ENCODE assay signal across 8 cellular contexts in genomic region chr2:237744613-237745249, GRCh38. TPM values are rescaled to one million over a fixed set of nuclear protein-coding genes. Genes with fewer than 3 reads are reported as not detected.
A peak's percentile ranks its signal among the peaks of the same experiment; 100 is the strongest.
DNase-seq lines count a peak whose midpoint lies in the region; ATAC-seq and TF ChIP-seq lines count a peak whose summit lies in the region.

No MANE protein-coding gene starts in this region.

- peaks cover 39% of the 10 kb centered on the region for H3K4me1 Mint-ChIP-seq in activated CD4-positive, alpha-beta memory T cell treated with anti-CD3 and anti-CD28 coated beads for 36 hours (ENCODE audit: low read depth)
- peaks cover 57% of the 10 kb centered on the region for H3K4me1 Mint-ChIP-seq in dendritic cell treated with granulocyte-macrophage colony-stimulating factor and Interleukin-4, amounts not matched to agents 40 ng/mL and 50 ng/mL, for 4 days (ENCODE audit: low read depth)

- ATAC-seq in GM21576 (IDR thresholded peaks at IDR 0.05; ENCODE audit: unreplicated experiment) (peak; percentile 69), lung (ENCODE audit: insufficient read depth, low FRiP score) (peak; percentile 84), HG03342 (IDR thresholded peaks at IDR 0.05; ENCODE audit: unreplicated experiment) (no peak)

- POLR2A ChIA-PET in activated CD4-positive, alpha-beta memory T cell treated with anti-CD3 and anti-CD28 coated beads for 36 hours (lab: Charles Lee), result interaction anchor here (1.1 to 1.5 kb wide), 2 partner anchors 13 to 48 kb away, joined by 3 to 4 read pairs; no protein-coding TSS in a partner anchor

- peak overlapping the region in 1 of 2 donors; percentile 59 for H3K27ac ChIP-seq in lung (ENCODE audit: low read depth in 1 of 2, low read length in 1 of 2)

- intact Hi-C loops in activated CD4-positive, alpha-beta memory T cell treated with anti-CD3 and anti-CD28 coated beads for 36 hours (cut with micrococcal nuclease), result loop anchor here (1.0 to 2.0 kb wide), 3 partner anchors 48 to 163 kb away; no protein-coding TSS in a partner anchor
- intact Hi-C loops in dendritic cell treated with granulocyte-macrophage colony-stimulating factor and Interleukin-4, amounts not matched to agents 40 ng/mL and 50 ng/mL, for 4 days (cut with micrococcal nuclease), result loop anchor here (1.0 to 10.0 kb wide), 2 partner anchors 71 to 230 kb away; no protein-coding TSS in a partner anchor

- H3K27me3 ChIP-seq in lung (ENCODE audit: control insufficient read depth, insufficient read depth), result no peaks in the 10 kb centered on the region

- CTCF ChIA-PET in activated CD4-positive, alpha-beta memory T cell treated with anti-CD3 and anti-CD28 coated beads for 36 hours (lab: Charles Lee), result interaction anchor here (0.7 to 6.7 kb wide), 42 partner anchors 8 to 519 kb away, joined by 3 to 192 read pairs (median 5); no protein-coding TSS in a partner anchor

- no peaks in the 10 kb centered on the region for H3K9me3 Mint-ChIP-seq in activated CD4-positive, alpha-beta memory T cell treated with anti-CD3 and anti-CD28 coated beads for 36 hours
- H3K9me3 Mint-ChIP-seq in dendritic cell treated with granulocyte-macrophage colony-stimulating factor and Interleukin-4, amounts not matched to agents 40 ng/mL and 50 ng/mL, for 4 days, result peaks cover 14% of the 10 kb centered on the region

- H3K9me3 ChIP-seq in lung (ENCODE audit: control insufficient read depth in 2 of 2, insufficient read depth in 1 of 2, low read length in 1 of 2), result no peaks in the 10 kb centered on the region

- TF ChIP-seq CTCF in lung (IDR thresholded peaks at IDR 0.05; ENCODE audit: control extremely low read depth, extremely low read depth), result peak; percentile 98

- no peaks in the 10 kb centered on the region for H3K27me3 Mint-ChIP-seq in activated CD4-positive, alpha-beta memory T cell treated with anti-CD3 and anti-CD28 coated beads for 36 hours
- no peaks in the 10 kb centered on the region for H3K27me3 Mint-ChIP-seq in dendritic cell treated with granulocyte-macrophage colony-stimulating factor and Interleukin-4, amounts not matched to agents 40 ng/mL and 50 ng/mL, for 4 days

- peaks cover 5 to 8% of the 10 kb centered on the region in 2 donors for H3K4me1 ChIP-seq in lung (ENCODE audit: control insufficient read depth in 2 of 2, insufficient read depth in 2 of 2, low read length in 2 of 2)

- H3K4me3 Mint-ChIP-seq in activated CD4-positive, alpha-beta memory T cell treated with anti-CD3 and anti-CD28 coated beads for 36 hours, result no peak overlapping the region
- no peak overlapping the region for H3K4me3 Mint-ChIP-seq in dendritic cell treated with granulocyte-macrophage colony-stimulating factor and Interleukin-4, amounts not matched to agents 40 ng/mL and 50 ng/mL, for 4 days

- 44 to 52% methylated on average over 18 of the region's 18 CpGs for WGBS in lung, 2 donors

- H3K36me3 ChIP-seq in lung (ENCODE audit: control insufficient read depth in 2 of 2, insufficient read depth in 2 of 2, low read length in 2 of 2), result peaks cover 2 to 21% of the 10 kb centered on the region in 2 donors

- peaks cover 27% of the 10 kb centered on the region for H3K36me3 Mint-ChIP-seq in activated CD4-positive, alpha-beta memory T cell treated with anti-CD3 and anti-CD28 coated beads for 36 hours
- H3K36me3 Mint-ChIP-seq in dendritic cell treated with granulocyte-macrophage colony-stimulating factor and Interleukin-4, amounts not matched to agents 40 ng/mL and 50 ng/mL, for 4 days (ENCODE audit: low read depth), result peaks cover 88% of the 10 kb centered on the region

- peak overlapping the region; percentile 76 for H3K27ac Mint-ChIP-seq in activated CD4-positive, alpha-beta memory T cell treated with anti-CD3 and anti-CD28 coated beads for 36 hours
- peak overlapping the region; percentile 45 for H3K27ac Mint-ChIP-seq in dendritic cell treated with granulocyte-macrophage colony-stimulating factor and Interleukin-4, amounts not matched to agents 40 ng/mL and 50 ng/mL, for 4 days

- no peak overlapping the region for H3K4me3 ChIP-seq in lung

- DNase-seq in C1 segment of cervical spinal cord (lab: John Stamatoyannopoulos, UW) (peak in 12 of 14 donors; percentile 3 to 81 (median 46)), NCI-H226 (peak; percentile 22), lung (ENCODE audit: low spot score) (peak; percentile 82)
- peak; percentile 86 for DNase-seq in activated CD4-positive, alpha-beta memory T cell treated with anti-CD3 and anti-CD28 coated beads for 36 hours
- DNase-seq in stimulated activated CD8-positive, alpha-beta memory T cell treated with anti-CD3 and anti-CD28 coated beads, Interleukin-12 subunit alpha, Interleukin-12 subunit beta, amount 100 ng/mL, for 4 hours (ENCODE audit: low read depth), result peak; percentile 56

RNA-seq across cellular contexts. Expression of gene RBM44, which starts 53.8 kb away (rescaled TPM):
- total RNA-seq in activated CD4-positive, alpha-beta memory T cell treated with anti-CD3 and anti-CD28 coated beads for 36 hours, result under 1 TPM; 0.69 to 0.75 TPM
- 1 to 10 TPM in 1 of 2 donors, under 1 TPM in 1; 0.80 to 4.0 TPM for total RNA-seq in lung
- polyA plus RNA-seq in lung, result under 1 TPM; 0.26 to 0.96 TPM

Comparison
In these comparisons a context has a peak if more than half of its experiments do, and no peak if none do; other contexts are left out.
1. DNase-seq: peak in every context shown above with its lines; median percentile 86 in activated CD4-positive, alpha-beta memory T cell treated with anti-CD3 and anti-CD28 coated beads for 36 hours; 82 in lung; 56 in stimulated activated CD8-positive, alpha-beta memory T cell treated with anti-CD3 and anti-CD28 coated beads, Interleukin-12 subunit alpha, Interleukin-12 subunit beta, amount 100 ng/mL, for 4 hours; 46 in C1 segment of cervical spinal cord; 22 in NCI-H226.